Comparison of ENCODE assay signal across 9 cellular contexts in genomic region chr5:115068239-115069086, GRCh38.
A peak's percentile ranks its signal among the peaks of the same experiment; 100 is the strongest.
DNase-seq lines count a peak whose midpoint lies in the region; ATAC-seq and TF ChIP-seq lines count a peak whose summit lies in the region.
"Had no signal": no experiment of that assay in that cellular context is flagged by ENCODE, and none has a peak within 500 bp of the region (broad histone marks: within the 10 kb centered on the region; RNA-seq: fewer than 3 reads in every experiment).

No MANE protein-coding gene starts in this region.

- H3K36me3 ChIP-seq in SJCRH30 (no peaks in the 10 kb centered on the region), suprapubic skin (no peaks in the 10 kb centered on the region)

- H3K27ac ChIP-seq in SJCRH30 (no peak overlapping the region), suprapubic skin (no peak overlapping the region)
- H3K27ac ChIP-seq: HL-60 had no signal

- no peak for TF ChIP-seq EP300 in suprapubic skin (IDR thresholded peaks at IDR 0.05)

- peak overlapping the region; percentile 27 for H3K4me3 ChIP-seq in SJCRH30
- H3K4me3 ChIP-seq in suprapubic skin, result no peak overlapping the region

- 93% methylated on average over 14 of the region's 14 CpGs for WGBS in suprapubic skin

- H3K9me3 ChIP-seq in SJCRH30 (replicated peaks) (no peaks in the 10 kb centered on the region), suprapubic skin (no peaks in the 10 kb centered on the region)

- H3K27me3 ChIP-seq in SJCRH30 (no peaks in the 10 kb centered on the region), suprapubic skin (no peaks in the 10 kb centered on the region)

- no peak for TF ChIP-seq POLR2A in suprapubic skin (IDR thresholded peaks at IDR 0.05)

- H3K4me1 ChIP-seq in SJCRH30, result no peaks in the 10 kb centered on the region; the same call in 1 of the 2 replicates
- no peaks in the 10 kb centered on the region for H3K4me1 ChIP-seq in suprapubic skin

- DNase-seq in DMS53 treated with DMSO at 0.1 percent for 48 hours (lab: John Stamatoyannopoulos, UW; ENCODE audit: unreplicated experiment), result peak; percentile 94
- peak; percentile 51 to 69 for DNase-seq in SJCRH30
- DNase-seq in glomerular visceral epithelial cell (ENCODE audit: extremely low spot score), result peak; percentile 58
- DNase-seq in suprapubic skin (ENCODE audit: low spot score in 2 of 2), result no peak
- DNase-seq in AG20443 (ENCODE audit: low spot score), result no peak
- no peak for DNase-seq in activated effector memory CD4-positive, alpha-beta T cell treated with Interleukin-2 at 50 U/mL for 16 hours

- ATAC-seq in GM19463 (IDR thresholded peaks at IDR 0.05; ENCODE audit: unreplicated experiment) (peak; percentile 79), HG03457 (IDR thresholded peaks at IDR 0.05; ENCODE audit: unreplicated experiment) (peak; percentile 74)

- no peak for TF ChIP-seq CTCF in suprapubic skin (IDR thresholded peaks at IDR 0.05)

Comparison
In these comparisons a context has a peak if more than half of its experiments do, and no peak if none do; other contexts are left out.
1. DNase-seq: peak in DMS53 treated with DMSO at 0.1 percent for 48 hours (single experiment), SJCRH30 (2 of 2) and glomerular visceral epithelial cell (single experiment); none in suprapubic skin (0 of 2), AG20443 (single experiment) and activated effector memory CD4-positive, alpha-beta T cell treated with Interleukin-2 at 50 U/mL for 16 hours (single experiment).